Comparison of ENCODE assay signal across 11 cellular contexts in genomic region chr4:165330666-165331065, GRCh38. TPM values are rescaled to one million over a fixed set of nuclear protein-coding genes. Genes with fewer than 3 reads are reported as not detected.
A peak's percentile ranks its signal among the peaks of the same experiment; 100 is the strongest.
DNase-seq lines count a peak whose midpoint lies in the region; ATAC-seq, FAIRE-seq and TF ChIP-seq lines count a peak whose summit lies in the region.
"Had no signal": no experiment of that assay in that cellular context is flagged by ENCODE, and none has a peak within 500 bp of the region (broad histone marks: within the 10 kb centered on the region; RNA-seq: fewer than 3 reads in every experiment).

No MANE protein-coding gene starts in this region.

- H3K79me2 ChIP-seq in keratinocyte (ENCODE audit: control insufficient read depth, insufficient read depth, low read length): peaks cover 82% of the 10 kb centered on the region

- no peak overlapping the region for H2AFZ ChIP-seq in keratinocyte (ENCODE audit: control insufficient read depth, low read length)

- H3K4me2 ChIP-seq in keratinocyte (ENCODE audit: control insufficient read depth, extremely low read depth, insufficient read depth, low read depth, low read length): peak overlapping the region; percentile 77

- peaks cover 50% of the 10 kb centered on the region for H4K20me1 ChIP-seq in keratinocyte (ENCODE audit: control insufficient read depth, extremely low read depth, insufficient read depth, low read length)

- peaks cover 2% of the 10 kb centered on the region for H3K4me1 Mint-ChIP-seq in stimulated activated naive CD8-positive, alpha-beta T cell treated with anti-CD3 and anti-CD28 coated beads, Interleukin-15, Interleukin-2, amounts not matched to agents 100 ng/mL and 50 ng/mL, for 24 hours (ENCODE audit: low read depth)

- H3K9me1 ChIP-seq in keratinocyte (ENCODE audit: control insufficient read depth, extremely low read depth, insufficient read depth, low read length): no peaks in the 10 kb centered on the region

- H3K27me3 ChIP-seq in adipocyte (replicated peaks; ENCODE audit: control insufficient read depth, insufficient read depth, low read length) (no peaks in the 10 kb centered on the region), keratinocyte (ENCODE audit: control insufficient read depth, extremely low read depth, insufficient read depth, low read length) (no peaks in the 10 kb centered on the region), upper lobe of right lung (no peaks in the 10 kb centered on the region)
- H3K27me3 ChIP-seq: thyroid gland had no signal

- intact Hi-C loops in upper lobe of right lung (cut with DNase I): no loop called here

- peaks cover 38% of the 10 kb centered on the region for H3K36me3 ChIP-seq in adipocyte (ENCODE audit: control insufficient read depth, insufficient read depth, low read length, severe bottlenecking)
- H3K36me3 ChIP-seq in keratinocyte (ENCODE audit: control insufficient read depth in 2 of 2, extremely low read depth in 1 of 2, insufficient read depth in 2 of 2, low read length in 2 of 2): peaks cover 18% of the 10 kb centered on the region in 2 experiments
- H3K36me3 ChIP-seq in upper lobe of right lung: peaks cover 14% of the 10 kb centered on the region
- H3K36me3 ChIP-seq: thyroid gland had no signal

- H3K4me3 ChIP-seq in adipocyte (ENCODE audit: low read length): peak overlapping the region; percentile 92
- H3K4me3 ChIP-seq in keratinocyte (ENCODE audit: control insufficient read depth in 2 of 3, extremely low read depth in 1 of 3, insufficient read depth in 2 of 3, low read depth in 1 of 3, low read length in 3 of 3): peak overlapping the region; percentile 68 to 100 (median 83)
- H3K4me3 ChIP-seq in upper lobe of right lung: peak overlapping the region; percentile 92
- H3K4me3 ChIP-seq: thyroid gland had no signal

- peaks cover 41% of the 10 kb centered on the region for H3K36me3 Mint-ChIP-seq in stimulated activated naive CD8-positive, alpha-beta T cell treated with anti-CD3 and anti-CD28 coated beads, Interleukin-15, Interleukin-2, amounts not matched to agents 100 ng/mL and 50 ng/mL, for 24 hours (ENCODE audit: low read depth)

- no peak overlapping the region for H3K27ac ChIP-seq in keratinocyte (ENCODE audit: control insufficient read depth, insufficient read depth, low read length)
- no peak overlapping the region for H3K27ac ChIP-seq in upper lobe of right lung
- H3K27ac ChIP-seq: thyroid gland had no signal

- TF ChIP-seq CTCF in keratinocyte (optimal IDR thresholded peaks at IDR 0.05 in 1 of 3, IDR thresholded peaks at IDR 0.05 in 1 of 3, conservative IDR thresholded peaks at IDR 0.05 in 1 of 3; ENCODE audit: extremely low read depth in 1 of 3, insufficient read depth in 2 of 3, low read length in 3 of 3) (no peak), upper lobe of right lung (IDR thresholded peaks at IDR 0.05) (no peak)

- DNase-seq in stimulated activated naive CD8-positive, alpha-beta T cell treated with anti-CD3 and anti-CD28 coated beads, Interleukin-15, Interleukin-2, amounts not matched to agents 100 U/mL and 50 U/mL, for 24 hours: no peak
- DNase-seq in adipocyte (ENCODE audit: low read depth): no peak
- DNase-seq in keratinocyte (ENCODE audit: low read depth, low spot score): no peak
- no peak for DNase-seq in upper lobe of right lung
- no peak for DNase-seq in AG08395 (ENCODE audit: low spot score)
- DNase-seq: stimulated activated CD4-positive, alpha-beta T cell treated with anti-CD3 and anti-CD28 coated beads, Interleukin-1b, Interleukin-23, amount 100 ng/mL, for 48 hours; thyroid gland had no signal

- no peaks in the 10 kb centered on the region for H3K27me3 Mint-ChIP-seq in stimulated activated naive CD8-positive, alpha-beta T cell treated with anti-CD3 and anti-CD28 coated beads, Interleukin-15, Interleukin-2, amounts not matched to agents 100 ng/mL and 50 ng/mL, for 24 hours

- H3K4me1 ChIP-seq in adipocyte (ENCODE audit: control insufficient read depth, insufficient read depth, low read length) (peaks cover 53% of the 10 kb centered on the region), keratinocyte (ENCODE audit: control insufficient read depth, extremely low read depth, insufficient read depth, low read length) (peaks cover 30% of the 10 kb centered on the region), upper lobe of right lung (peaks cover 5% of the 10 kb centered on the region)

- dilution Hi-C loops in keratinocyte (cut with MboI; ENCODE audit: extremely low pct_ligation_motif_present, low sequenced_read_pairs): loop anchor here (25.0 kb wide), 1 partner anchor 132 kb away; no protein-coding TSS in a partner anchor

- no peak for ATAC-seq in stimulated activated naive CD8-positive, alpha-beta T cell treated with anti-CD3 and anti-CD28 coated beads, Interleukin-15, Interleukin-2, amounts not matched to agents 100 U/mL and 50 U/mL, for 24 hours
- no peak for ATAC-seq in upper lobe of right lung
- ATAC-seq in GM21423 (IDR thresholded peaks at IDR 0.05; ENCODE audit: unreplicated experiment): no peak
- no peak for ATAC-seq in HG03378 (IDR thresholded peaks at IDR 0.05; ENCODE audit: unreplicated experiment)

- peak overlapping the region; percentile 40 for H3K4me3 Mint-ChIP-seq in stimulated activated naive CD8-positive, alpha-beta T cell treated with anti-CD3 and anti-CD28 coated beads, Interleukin-15, Interleukin-2, amounts not matched to agents 100 ng/mL and 50 ng/mL, for 24 hours

- peak overlapping the region; percentile 68 for H3K27ac Mint-ChIP-seq in stimulated activated naive CD8-positive, alpha-beta T cell treated with anti-CD3 and anti-CD28 coated beads, Interleukin-15, Interleukin-2, amounts not matched to agents 100 ng/mL and 50 ng/mL, for 24 hours

- H3K9me3 Mint-ChIP-seq in stimulated activated naive CD8-positive, alpha-beta T cell treated with anti-CD3 and anti-CD28 coated beads, Interleukin-15, Interleukin-2, amounts not matched to agents 100 ng/mL and 50 ng/mL, for 24 hours: no peaks in the 10 kb centered on the region

- H3K9me3 ChIP-seq in adipocyte (ENCODE audit: control insufficient read depth, low read length): no peaks in the 10 kb centered on the region
- no peaks in the 10 kb centered on the region for H3K9me3 ChIP-seq in keratinocyte (ENCODE audit: control insufficient read depth, low read depth, low read length)
- H3K9me3 ChIP-seq in upper lobe of right lung: no peaks in the 10 kb centered on the region
- H3K9me3 ChIP-seq: thyroid gland had no signal

- no peak for FAIRE-seq in keratinocyte (lab: Jason Lieb, UNC)
- FAIRE-seq: GM12891 had no signal

- H3K9ac ChIP-seq in adipocyte (ENCODE audit: low read length) (no peak overlapping the region), keratinocyte (ENCODE audit: control insufficient read depth, extremely low read depth, insufficient read depth, low read length) (peak overlapping the region; percentile 49)

RNA-seq across cellular contexts. Expression of gene MSMO1, which starts 3.2 kb away (rescaled TPM):
- polyA plus RNA-seq in keratinocyte: 334 to 541 TPM (median 482 TPM) in 3 replicates
- 146 TPM for polyA plus RNA-seq in keratinocyte (2011; ENCODE audit: low read depth)
- 228 and 437 TPM in 2 replicates for polyA plus RNA-seq in keratinocyte (2011; cell fraction: cytosol; rRNA removed)
- polyA plus RNA-seq in keratinocyte (2011; cell fraction: nucleus; rRNA removed): 478 and 606 TPM in 2 replicates
- 188 and 366 TPM in 2 replicates for polyA plus RNA-seq in keratinocyte (2012; ENCODE audit: low replicate concordance)
- 101 to 276 TPM (median 151 TPM) in 3 replicates for polyA minus RNA-seq in keratinocyte
- 207 TPM for polyA minus RNA-seq in keratinocyte (2011; cell fraction: cytosol; rRNA and poly(A)+ RNA removed)
- 255 and 403 TPM in 2 replicates for polyA minus RNA-seq in keratinocyte (2011; cell fraction: nucleus; rRNA and poly(A)+ RNA removed)
- total RNA-seq in upper lobe of right lung: 213 TPM

RNA-seq across cellular contexts. Expression of gene CPE, which starts 48.1 kb away (rescaled TPM):
- 1.4 to 3.8 TPM (median 1.9 TPM) in 3 replicates for polyA plus RNA-seq in keratinocyte
- 13.5 TPM for polyA plus RNA-seq in keratinocyte (2011; ENCODE audit: low read depth)
- polyA plus RNA-seq in keratinocyte (2011; cell fraction: cytosol; rRNA removed): 0.86 and 1.3 TPM in 2 replicates
- 4.9 and 5.1 TPM in 2 replicates for polyA plus RNA-seq in keratinocyte (2011; cell fraction: nucleus; rRNA removed)
- 1.1 and 10.5 TPM in 2 replicates for polyA plus RNA-seq in keratinocyte (2012; ENCODE audit: low replicate concordance)
- polyA minus RNA-seq in keratinocyte: 0.77 to 2.3 TPM (median 1.4 TPM) in 3 replicates
- 5.8 TPM for polyA minus RNA-seq in keratinocyte (2011; cell fraction: cytosol; rRNA and poly(A)+ RNA removed)
- 1.7 and 3.2 TPM in 2 replicates for polyA minus RNA-seq in keratinocyte (2011; cell fraction: nucleus; rRNA and poly(A)+ RNA removed)
- total RNA-seq in upper lobe of right lung: 63.6 TPM
